8 cellular contexts compared by ENCODE assay signal in genomic region chr1:26335774-26336476, GRCh38. TPM values are rescaled to one million over a fixed set of nuclear protein-coding genes. Genes with fewer than 3 reads are reported as not detected.
DNase-seq lines count a peak whose midpoint lies in the region; ATAC-seq and TF ChIP-seq lines count a peak whose summit lies in the region.

No MANE protein-coding gene starts in this region.

- no peak for DNase-seq in activated CD8-positive, alpha-beta memory T cell treated with anti-CD3 and anti-CD28 coated beads, Interleukin-2, amount 10 ng/mL, durations not matched to agents 7 days and 5 days
- no peak for DNase-seq in activated CD8-positive, alpha-beta memory T cell treated with anti-CD3 and anti-CD28 coated beads, Interleukin-2, amount 50 U/mL, for 48 hours
- DNase-seq in WTC11 (ENCODE audit: low spot score) (peak; percentile 74), iPS DF 6.9 (ENCODE audit: low read depth, low spot score) (no peak), GDM1 (lab: John Stamatoyannopoulos, UW) (no peak), cortex of kidney (lab: John Stamatoyannopoulos, UW) (no peak)
- DNase-seq in stimulated activated effector memory CD8-positive, alpha-beta T cell treated with anti-CD3 and anti-CD28 coated beads, Interleukin-12 subunit alpha, Interleukin-12 subunit beta, amount 100 ng/mL, for 72 hours (ENCODE audit: low spot score in 2 of 2) = no peak
- DNase-seq in activated CD4-positive, alpha-beta T cell treated with anti-CD3 and anti-CD28 coated beads, Interleukin-2, amount 50 U/mL, for 4 hours = no peak

- H3K27ac ChIP-seq in iPS DF 6.9 (ENCODE audit: low read length) = no peak overlapping the region

- no peaks in the 10 kb centered on the region for H3K9me3 Mint-ChIP-seq in activated CD8-positive, alpha-beta memory T cell treated with anti-CD3 and anti-CD28 coated beads, Interleukin-2, amount 10 ng/mL, durations not matched to agents 7 days and 5 days (ENCODE audit: low read depth)
- no peaks in the 10 kb centered on the region for H3K9me3 Mint-ChIP-seq in WTC11
- no peaks in the 10 kb centered on the region for H3K9me3 Mint-ChIP-seq in stimulated activated effector memory CD8-positive, alpha-beta T cell treated with anti-CD3 and anti-CD28 coated beads, Interleukin-12 subunit alpha, Interleukin-12 subunit beta, amount 100 ng/mL, for 72 hours

- CTCF ChIA-PET in activated CD8-positive, alpha-beta memory T cell treated with anti-CD3 and anti-CD28 coated beads, Interleukin-2, amount 10 ng/mL, durations not matched to agents 7 days and 5 days (lab: Charles Lee) = interaction anchor here (0.9 to 1.9 kb wide), 10 partner anchors 14 to 166 kb away, joined by 3 to 8 read pairs (median 4); partner anchors contain the start of genes CD52, CEP85 and ZNF593
- CTCF ChIA-PET in WTC11 (lab: Charles Lee) = interaction anchor here (0.6 to 2.2 kb wide), 9 partner anchors 14 to 895 kb away, joined by 3 to 18 read pairs (median 5); partner anchors contain the start of genes C1orf232 and ZNF593

- POLR2A ChIA-PET in WTC11 (lab: Charles Lee) = interaction anchor here (1.0 to 1.2 kb wide), 3 partner anchors 15 to 102 kb away, joined by 3 to 8 read pairs (median 4); partner anchors contain the start of gene CEP85

- H3K27me3 ChIP-seq in iPS DF 6.9 (ENCODE audit: control insufficient read depth, insufficient read depth, low read length) = no peaks in the 10 kb centered on the region

- WGBS in iPS DF 6.9 (ENCODE audit: insufficient coverage, insufficient read length) = 100% methylated on average over 1 of the region's 41 CpGs

- ATAC-seq in activated CD8-positive, alpha-beta memory T cell treated with anti-CD3 and anti-CD28 coated beads, Interleukin-2, amount 10 ng/mL, durations not matched to agents 7 days and 5 days = peak; percentile 22
- peak; percentile 17 for ATAC-seq in WTC11
- no peak for ATAC-seq in stimulated activated effector memory CD8-positive, alpha-beta T cell treated with anti-CD3 and anti-CD28 coated beads, Interleukin-12 subunit alpha, Interleukin-12 subunit beta, amount 100 ng/mL, for 72 hours

- H3K4me1 Mint-ChIP-seq in activated CD8-positive, alpha-beta memory T cell treated with anti-CD3 and anti-CD28 coated beads, Interleukin-2, amount 10 ng/mL, durations not matched to agents 7 days and 5 days = peaks cover 18% of the 10 kb centered on the region
- peaks cover 28% of the 10 kb centered on the region for H3K4me1 Mint-ChIP-seq in WTC11
- peaks cover 11% of the 10 kb centered on the region for H3K4me1 Mint-ChIP-seq in stimulated activated effector memory CD8-positive, alpha-beta T cell treated with anti-CD3 and anti-CD28 coated beads, Interleukin-12 subunit alpha, Interleukin-12 subunit beta, amount 100 ng/mL, for 72 hours

- TF ChIP-seq CTCF in WTC11 (IDR thresholded peaks at IDR 0.05) = no peak

- H3K4me3 ChIP-seq in iPS DF 6.9 (ENCODE audit: low read length) = peak overlapping the region; percentile 47; the same call in 1 of the 2 replicates

- H3K9me3 ChIP-seq in iPS DF 6.9 (ENCODE audit: control insufficient read depth, insufficient read depth, low read length) = no peaks in the 10 kb centered on the region

- H3K27me3 Mint-ChIP-seq in activated CD8-positive, alpha-beta memory T cell treated with anti-CD3 and anti-CD28 coated beads, Interleukin-2, amount 10 ng/mL, durations not matched to agents 7 days and 5 days = peaks cover 2% of the 10 kb centered on the region
- peaks cover 8% of the 10 kb centered on the region for H3K27me3 Mint-ChIP-seq in WTC11 (ENCODE audit: low read depth)

- H3K36me3 ChIP-seq in iPS DF 6.9 (ENCODE audit: control insufficient read depth, insufficient read depth, low read length) = peaks cover 3% of the 10 kb centered on the region

- peak overlapping the region; percentile 89 for H3K4me3 Mint-ChIP-seq in activated CD8-positive, alpha-beta memory T cell treated with anti-CD3 and anti-CD28 coated beads, Interleukin-2, amount 10 ng/mL, durations not matched to agents 7 days and 5 days
- H3K4me3 Mint-ChIP-seq in WTC11 = peak overlapping the region; percentile 96
- peak overlapping the region; percentile 87 for H3K4me3 Mint-ChIP-seq in stimulated activated effector memory CD8-positive, alpha-beta T cell treated with anti-CD3 and anti-CD28 coated beads, Interleukin-12 subunit alpha, Interleukin-12 subunit beta, amount 100 ng/mL, for 72 hours

- H3K36me3 Mint-ChIP-seq in activated CD8-positive, alpha-beta memory T cell treated with anti-CD3 and anti-CD28 coated beads, Interleukin-2, amount 10 ng/mL, durations not matched to agents 7 days and 5 days = no peaks in the 10 kb centered on the region
- peaks cover 11% of the 10 kb centered on the region; the same call in 1 of the 2 replicates for H3K36me3 Mint-ChIP-seq in WTC11
- no peaks in the 10 kb centered on the region for H3K36me3 Mint-ChIP-seq in stimulated activated effector memory CD8-positive, alpha-beta T cell treated with anti-CD3 and anti-CD28 coated beads, Interleukin-12 subunit alpha, Interleukin-12 subunit beta, amount 100 ng/mL, for 72 hours

- peaks cover 4% of the 10 kb centered on the region for H3K4me1 ChIP-seq in iPS DF 6.9 (ENCODE audit: control insufficient read depth, insufficient read depth, low read length)

- H3K27ac Mint-ChIP-seq in activated CD8-positive, alpha-beta memory T cell treated with anti-CD3 and anti-CD28 coated beads, Interleukin-2, amount 10 ng/mL, durations not matched to agents 7 days and 5 days = peak overlapping the region; percentile 77
- H3K27ac Mint-ChIP-seq in WTC11 = peak overlapping the region; percentile 97
- no peak overlapping the region for H3K27ac Mint-ChIP-seq in stimulated activated effector memory CD8-positive, alpha-beta T cell treated with anti-CD3 and anti-CD28 coated beads, Interleukin-12 subunit alpha, Interleukin-12 subunit beta, amount 100 ng/mL, for 72 hours

TF ChIP-seq in WTC11, 78 proteins besides CTCF, POLR2A, EP300 and RAD21 (continues in another document):
- TF ChIP-seq ATF2 (CRISPR knock-in tag; IDR thresholded peaks at IDR 0.05; ENCODE audit: borderline replicate concordance, low read depth) = no peak
- TF ChIP-seq PRDM15 (CRISPR knock-in tag; IDR thresholded peaks at IDR 0.05) = peak; percentile 86
- no peak for TF ChIP-seq TCF7 (CRISPR knock-in tag; IDR thresholded peaks at IDR 0.05; ENCODE audit: low read depth)

RNA-seq across cellular contexts. Expression of gene CRYBG2, which starts 18.0 kb away (rescaled TPM):
- 1 to 10 TPM; 5.7 to 8.6 TPM for total RNA-seq in activated CD8-positive, alpha-beta memory T cell treated with anti-CD3 and anti-CD28 coated beads, Interleukin-2, amount 10 ng/mL, durations not matched to agents 7 days and 5 days
- total RNA-seq in WTC11 (2021) = 14.4 to 21.1 TPM (median 17.8 TPM) in 3 replicates

RNA-seq across cellular contexts. Expression of gene CD52, which starts 18.2 kb away (rescaled TPM):
- total RNA-seq in activated CD8-positive, alpha-beta memory T cell treated with anti-CD3 and anti-CD28 coated beads, Interleukin-2, amount 10 ng/mL, durations not matched to agents 7 days and 5 days = 100 to 1,000 TPM; 951 to 971 TPM
- 2.8 to 3.7 TPM (median 3.4 TPM) in 3 replicates for total RNA-seq in WTC11 (2021)

RNA-seq across cellular contexts. Expression of gene UBXN11, which starts 29.5 kb away (rescaled TPM):
- total RNA-seq in activated CD8-positive, alpha-beta memory T cell treated with anti-CD3 and anti-CD28 coated beads, Interleukin-2, amount 10 ng/mL, durations not matched to agents 7 days and 5 days = 10 to 100 TPM; 27.7 to 39.3 TPM
- total RNA-seq in WTC11 (2021) = 12.4 to 14.1 TPM (median 14.1 TPM) in 3 replicates

RNA-seq across cellular contexts. Expression of gene ZNF683, which starts 36.6 kb away (rescaled TPM):
- 10 to 100 TPM in 1 of 2 experiments, 1 to 10 TPM in 1; 7.0 to 26.3 TPM for total RNA-seq in activated CD8-positive, alpha-beta memory T cell treated with anti-CD3 and anti-CD28 coated beads, Interleukin-2, amount 10 ng/mL, durations not matched to agents 7 days and 5 days
- total RNA-seq in WTC11 (2021) = not detected in 3 replicates

RNA-seq across cellular contexts. Expression of gene SH3BGRL3, which starts 56.0 kb away (rescaled TPM):
- 100 to 1,000 TPM; 562 to 632 TPM for total RNA-seq in activated CD8-positive, alpha-beta memory T cell treated with anti-CD3 and anti-CD28 coated beads, Interleukin-2, amount 10 ng/mL, durations not matched to agents 7 days and 5 days
- total RNA-seq in WTC11 (2021) = 70.8 to 92.9 TPM (median 92.3 TPM) in 3 replicates

Comparison
In these comparisons a context has a peak if more than half of its experiments do, and no peak if none do; other contexts are left out.
1. RNA of gene CD52, which starts 18.2 kb away (total RNA-seq): 951 to 971 TPM in activated CD8-positive, alpha-beta memory T cell treated with anti-CD3 and anti-CD28 coated beads, Interleukin-2, amount 10 ng/mL, durations not matched to agents 7 days and 5 days; 2.8 to 3.7 TPM in WTC11; every median in the first group is over 100 times any median in the second.
2. Peak in every context shown above with its lines, with median percentiles within 50 percentile points of each other: H3K4me3 Mint-ChIP-seq.